Comparison of ENCODE assay signal across 1 cellular context in the genomic region with DNA sequence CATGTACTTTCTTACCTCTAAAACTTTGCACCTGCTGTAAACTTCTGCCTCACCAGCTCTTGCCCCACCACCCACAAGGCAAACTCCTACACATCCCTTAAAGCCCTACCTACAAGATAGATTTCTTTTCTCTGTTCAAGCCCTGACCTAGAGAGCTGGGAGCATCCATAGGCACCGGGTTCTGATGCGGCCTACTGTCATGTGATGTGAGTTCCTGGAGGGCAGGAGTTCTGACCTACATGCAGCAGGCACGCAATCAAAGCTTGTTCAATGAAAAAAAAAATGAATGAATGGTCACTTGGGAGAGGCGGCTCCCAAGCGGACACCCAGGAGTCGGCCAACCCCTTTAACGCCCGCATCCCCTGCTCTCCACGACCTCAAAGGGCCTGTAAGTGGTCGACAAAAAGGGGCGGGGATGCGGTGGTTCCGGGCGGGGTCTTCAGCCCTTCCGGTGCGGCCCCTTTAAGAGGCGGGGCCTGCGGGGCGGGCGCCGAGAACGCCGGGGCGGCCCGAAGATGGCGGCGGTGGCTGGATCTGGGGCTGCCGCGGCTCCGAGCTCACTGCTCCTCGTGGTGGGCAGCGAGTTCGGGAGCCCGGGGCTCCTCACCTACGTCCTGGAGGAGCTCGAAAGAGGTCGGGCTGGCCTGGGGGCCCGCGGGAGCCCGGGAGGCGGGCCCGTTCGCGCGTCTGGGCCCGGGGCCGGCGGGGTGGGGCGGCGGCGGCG.
A peak's percentile ranks its signal among the peaks of the same experiment; 100 is the strongest.
TF ChIP-seq lines count a peak whose summit lies in the region.

A gene with protein sequence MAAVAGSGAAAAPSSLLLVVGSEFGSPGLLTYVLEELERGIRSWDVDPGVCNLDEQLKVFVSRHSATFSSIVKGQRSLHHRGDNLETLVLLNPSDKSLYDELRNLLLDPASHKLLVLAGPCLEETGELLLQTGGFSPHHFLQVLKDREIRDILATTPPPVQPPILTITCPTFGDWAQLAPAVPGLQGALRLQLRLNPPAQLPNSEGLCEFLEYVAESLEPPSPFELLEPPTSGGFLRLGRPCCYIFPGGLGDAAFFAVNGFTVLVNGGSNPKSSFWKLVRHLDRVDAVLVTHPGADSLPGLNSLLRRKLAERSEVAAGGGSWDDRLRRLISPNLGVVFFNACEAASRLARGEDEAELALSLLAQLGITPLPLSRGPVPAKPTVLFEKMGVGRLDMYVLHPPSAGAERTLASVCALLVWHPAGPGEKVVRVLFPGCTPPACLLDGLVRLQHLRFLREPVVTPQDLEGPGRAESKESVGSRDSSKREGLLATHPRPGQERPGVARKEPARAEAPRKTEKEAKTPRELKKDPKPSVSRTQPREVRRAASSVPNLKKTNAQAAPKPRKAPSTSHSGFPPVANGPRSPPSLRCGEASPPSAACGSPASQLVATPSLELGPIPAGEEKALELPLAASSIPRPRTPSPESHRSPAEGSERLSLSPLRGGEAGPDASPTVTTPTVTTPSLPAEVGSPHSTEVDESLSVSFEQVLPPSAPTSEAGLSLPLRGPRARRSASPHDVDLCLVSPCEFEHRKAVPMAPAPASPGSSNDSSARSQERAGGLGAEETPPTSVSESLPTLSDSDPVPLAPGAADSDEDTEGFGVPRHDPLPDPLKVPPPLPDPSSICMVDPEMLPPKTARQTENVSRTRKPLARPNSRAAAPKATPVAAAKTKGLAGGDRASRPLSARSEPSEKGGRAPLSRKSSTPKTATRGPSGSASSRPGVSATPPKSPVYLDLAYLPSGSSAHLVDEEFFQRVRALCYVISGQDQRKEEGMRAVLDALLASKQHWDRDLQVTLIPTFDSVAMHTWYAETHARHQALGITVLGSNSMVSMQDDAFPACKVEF (plus strand): TSS at position 493 of the 724 bp plus-strand sequence. CDS start 23 bp downstream, at position 516.

TF ChIP-seq in SK-N-SH, 30 proteins besides CTCF, POLR2A, EP300 and RAD21 (continued from another document):
- TF ChIP-seq, protein P1, sequence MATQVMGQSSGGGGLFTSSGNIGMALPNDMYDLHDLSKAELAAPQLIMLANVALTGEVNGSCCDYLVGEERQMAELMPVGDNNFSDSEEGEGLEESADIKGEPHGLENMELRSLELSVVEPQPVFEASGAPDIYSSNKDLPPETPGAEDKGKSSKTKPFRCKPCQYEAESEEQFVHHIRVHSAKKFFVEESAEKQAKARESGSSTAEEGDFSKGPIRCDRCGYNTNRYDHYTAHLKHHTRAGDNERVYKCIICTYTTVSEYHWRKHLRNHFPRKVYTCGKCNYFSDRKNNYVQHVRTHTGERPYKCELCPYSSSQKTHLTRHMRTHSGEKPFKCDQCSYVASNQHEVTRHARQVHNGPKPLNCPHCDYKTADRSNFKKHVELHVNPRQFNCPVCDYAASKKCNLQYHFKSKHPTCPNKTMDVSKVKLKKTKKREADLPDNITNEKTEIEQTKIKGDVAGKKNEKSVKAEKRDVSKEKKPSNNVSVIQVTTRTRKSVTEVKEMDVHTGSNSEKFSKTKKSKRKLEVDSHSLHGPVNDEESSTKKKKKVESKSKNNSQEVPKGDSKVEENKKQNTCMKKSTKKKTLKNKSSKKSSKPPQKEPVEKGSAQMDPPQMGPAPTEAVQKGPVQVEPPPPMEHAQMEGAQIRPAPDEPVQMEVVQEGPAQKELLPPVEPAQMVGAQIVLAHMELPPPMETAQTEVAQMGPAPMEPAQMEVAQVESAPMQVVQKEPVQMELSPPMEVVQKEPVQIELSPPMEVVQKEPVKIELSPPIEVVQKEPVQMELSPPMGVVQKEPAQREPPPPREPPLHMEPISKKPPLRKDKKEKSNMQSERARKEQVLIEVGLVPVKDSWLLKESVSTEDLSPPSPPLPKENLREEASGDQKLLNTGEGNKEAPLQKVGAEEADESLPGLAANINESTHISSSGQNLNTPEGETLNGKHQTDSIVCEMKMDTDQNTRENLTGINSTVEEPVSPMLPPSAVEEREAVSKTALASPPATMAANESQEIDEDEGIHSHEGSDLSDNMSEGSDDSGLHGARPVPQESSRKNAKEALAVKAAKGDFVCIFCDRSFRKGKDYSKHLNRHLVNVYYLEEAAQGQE (IDR thresholded peaks at IDR 0.05; ENCODE audit: low read depth, low read length): no peak
- TF ChIP-seq, protein P2, sequence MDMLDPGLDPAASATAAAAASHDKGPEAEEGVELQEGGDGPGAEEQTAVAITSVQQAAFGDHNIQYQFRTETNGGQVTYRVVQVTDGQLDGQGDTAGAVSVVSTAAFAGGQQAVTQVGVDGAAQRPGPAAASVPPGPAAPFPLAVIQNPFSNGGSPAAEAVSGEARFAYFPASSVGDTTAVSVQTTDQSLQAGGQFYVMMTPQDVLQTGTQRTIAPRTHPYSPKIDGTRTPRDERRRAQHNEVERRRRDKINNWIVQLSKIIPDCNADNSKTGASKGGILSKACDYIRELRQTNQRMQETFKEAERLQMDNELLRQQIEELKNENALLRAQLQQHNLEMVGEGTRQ (IDR thresholded peaks at IDR 0.05; ENCODE audit: borderline replicate concordance, low read depth, low read length): no peak
- TF ChIP-seq CHD2 (IDR thresholded peaks at IDR 0.05; ENCODE audit: low read length, partially characterized antibody): no peak
- no peak for TF ChIP-seq EZH2phosphoT487 (IDR thresholded peaks at IDR 0.05; ENCODE audit: borderline replicate concordance, low read depth)
- peak; percentile 85 for TF ChIP-seq POLR2AphosphoS5 (IDR thresholded peaks at IDR 0.05; ENCODE audit: low read depth, low read length)
- no peak for TF ChIP-seq MEF2A (IDR thresholded peaks at IDR 0.05; ENCODE audit: borderline replicate concordance, low read depth)
- TF ChIP-seq FOXM1 (IDR thresholded peaks at IDR 0.05; ENCODE audit: low read depth): no peak
- TF ChIP-seq FOXJ3 (CRISPR knock-in tag; IDR thresholded peaks at IDR 0.05): no peak
- no peak for TF ChIP-seq RXRA (IDR thresholded peaks at IDR 0.05; ENCODE audit: borderline replicate concordance, low read depth)
- peak; percentile 36; the same call in 1 of the 2 replicates for TF ChIP-seq ELF1 (IDR thresholded peaks at IDR 0.05)
- TF ChIP-seq SIN3A (IDR thresholded peaks at IDR 0.05; ENCODE audit: borderline replicate concordance, low read depth, low read length): no peak
- no peak for TF ChIP-seq ZBTB33 (IDR thresholded peaks at IDR 0.05; ENCODE audit: borderline replicate concordance, low read depth)
- no peak for TF ChIP-seq PBX3 (IDR thresholded peaks at IDR 0.05)
- no peak for TF ChIP-seq MAX (IDR thresholded peaks at IDR 0.05; ENCODE audit: low read depth)
- TF ChIP-seq SMC3 (IDR thresholded peaks at IDR 0.05; ENCODE audit: low read depth, low read length): no peak
- no peak for TF ChIP-seq GATA2 (CRISPR knock-in tag; IDR thresholded peaks at IDR 0.05)
- TF ChIP-seq RFX5 (IDR thresholded peaks at IDR 0.05; ENCODE audit: low read length): no peak
